Comparison of ENCODE assay signal across 3 cellular contexts in genomic region chr7:117517194-117517593, GRCh38. TPM values are rescaled to one million over a fixed set of nuclear protein-coding genes. Genes with fewer than 3 reads are reported as not detected.
"Had no signal": no experiment of that assay in that cellular context is flagged by ENCODE, and none has a peak within 500 bp of the region (broad histone marks: within the 10 kb centered on the region; RNA-seq: fewer than 3 reads in every experiment).

No MANE protein-coding gene starts in this region.

RNA-seq across cellular contexts. Expression of gene CFTR, which starts 37.4 kb away (rescaled TPM):
- total RNA-seq: HepG2, HT1080 had no signal
- polyA plus RNA-seq: HepG2, IgD-negative memory B cell had no signal
